8 cellular contexts compared by ENCODE assay signal in genomic region chr3:168248383-168249047, GRCh38.
DNase-seq lines count a peak whose midpoint lies in the region; FAIRE-seq and TF ChIP-seq lines count a peak whose summit lies in the region.

No MANE protein-coding gene starts in this region.

- no peak overlapping the region for H3K9ac ChIP-seq in kidney (ENCODE audit: low read length in 2 of 2)
- peak overlapping the region in 3 of 5 donors; percentile 36 to 69 (median 56) for H3K9ac ChIP-seq in subcutaneous abdominal adipose tissue (ENCODE audit: low read length in 5 of 5)

- peaks cover 0 to 8% of the 10 kb centered on the region in 2 donors for H3K4me1 ChIP-seq in kidney (ENCODE audit: control insufficient read depth in 1 of 2, insufficient read depth in 1 of 2, low read depth in 1 of 2, low read length in 2 of 2)
- H3K4me1 ChIP-seq in subcutaneous abdominal adipose tissue (ENCODE audit: control insufficient read depth in 5 of 5, insufficient read depth in 5 of 5, low read length in 5 of 5): peaks cover 0 to 60% (median 42%) of the 10 kb centered on the region in 5 donors

- peak overlapping the region; percentile 38 for H3K27ac ChIP-seq in brain microvascular endothelial cell
- no peak overlapping the region for H3K27ac ChIP-seq in kidney (ENCODE audit: low read depth in 2 of 2, low read length in 2 of 2)
- peak overlapping the region; percentile 60 for H3K27ac ChIP-seq in subcutaneous abdominal adipose tissue (ENCODE audit: low read depth, low read length)

- no peak for FAIRE-seq in kidney (lab: Jason Lieb, UNC)

- no peak for TF ChIP-seq CTCF in brain microvascular endothelial cell (IDR thresholded peaks at IDR 0.05; ENCODE audit: low read depth, low read length, missing control alignments)
- TF ChIP-seq CTCF in kidney (IDR thresholded peaks at IDR 0.05; ENCODE audit: borderline replicate concordance, extremely low read depth, insufficient read depth): no peak

- H3K36me3 ChIP-seq in brain microvascular endothelial cell (replicated peaks) (no peaks in the 10 kb centered on the region), kidney (ENCODE audit: control insufficient read depth in 1 of 2, insufficient read depth in 2 of 2, low read length in 2 of 2) (no peaks in the 10 kb centered on the region), subcutaneous abdominal adipose tissue (ENCODE audit: control insufficient read depth in 5 of 5, insufficient read depth in 5 of 5, low read length in 5 of 5) (no peaks in the 10 kb centered on the region)

- peak overlapping the region; percentile 73 for H3K4me3 ChIP-seq in brain microvascular endothelial cell (ENCODE audit: low read depth, low read length)
- peak overlapping the region; percentile 62 to 70 for H3K4me3 ChIP-seq in kidney (ENCODE audit: low read length in 2 of 2)
- H3K4me3 ChIP-seq in subcutaneous abdominal adipose tissue (ENCODE audit: low read depth in 1 of 5, low read length in 5 of 5): peak overlapping the region; percentile 72 to 90 (median 76)

- H3K27me3 ChIP-seq in brain microvascular endothelial cell (replicated peaks) (no peaks in the 10 kb centered on the region), subcutaneous abdominal adipose tissue (ENCODE audit: control insufficient read depth in 5 of 5, insufficient read depth in 4 of 5, low read length in 5 of 5) (no peaks in the 10 kb centered on the region)

- intact Hi-C loops in kidney (cut with DNase I): no loop called here

- DNase-seq in Daoy (ENCODE audit: low read depth) (peak; percentile 67), LHCN-M2 (ENCODE audit: low read depth) (peak; percentile 27), brain microvascular endothelial cell (peak; percentile 16), kidney (peak; percentile 65), GM19238 (ENCODE audit: insufficient read length, low spot score) (no peak), AML-193 (lab: John Stamatoyannopoulos, UW) (no peak)
- DNase-seq in activated CD4-positive, CD25-positive, alpha-beta regulatory T cell (lab: John Stamatoyannopoulos, UW): no peak

- no peaks in the 10 kb centered on the region for H3K9me3 ChIP-seq in kidney (ENCODE audit: control insufficient read depth in 1 of 2, low read length in 2 of 2)
- H3K9me3 ChIP-seq in subcutaneous abdominal adipose tissue (ENCODE audit: control insufficient read depth in 5 of 5, low read length in 5 of 5): no peaks in the 10 kb centered on the region

- in situ Hi-C loops in brain microvascular endothelial cell (cut with HindIII; ENCODE audit: low pct_ligation_motif_present, low sequenced_read_pairs): no loop called here

Comparison
In these comparisons a context has a peak if more than half of its experiments do, and no peak if none do; other contexts are left out.
1. DNase-seq: peak in Daoy (single experiment), LHCN-M2 (single experiment), brain microvascular endothelial cell (single experiment) and kidney (single experiment); none in GM19238 (single experiment), AML-193 (0 of 2) and activated CD4-positive, CD25-positive, alpha-beta regulatory T cell (0 of 4).
2. H3K27ac ChIP-seq: peak in brain microvascular endothelial cell (single experiment) and subcutaneous abdominal adipose tissue (single experiment); none in kidney (0 of 2).
3. H3K9ac ChIP-seq: peak in subcutaneous abdominal adipose tissue (3 of 5); none in kidney (0 of 2).
4. Peak in every context shown above with its lines, with median percentiles within 50 percentile points of each other: H3K4me3 ChIP-seq.